6 cellular contexts compared by ENCODE assay signal in genomic region chr6:1853761-1854160, GRCh38.
"Had no signal": no experiment of that assay in that cellular context is flagged by ENCODE, and none has a peak within 500 bp of the region (broad histone marks: within the 10 kb centered on the region; RNA-seq: fewer than 3 reads in every experiment).

No MANE protein-coding gene starts in this region.

- FAIRE-seq: H1, HepG2 had no signal

- DNase-seq: H9, HCEC 1CT, KBM-7 had no signal

- H3K4me2 ChIP-seq: GM23338 had no signal

- ATAC-seq: GM23338, HepG2 had no signal

- H2AFZ ChIP-seq: GM23338 had no signal

- H3K4me3 ChIP-seq: GM23338 had no signal
